13 cellular contexts compared by ENCODE assay signal in genomic region chr12:10716277-10716676, GRCh38. TPM values are rescaled to one million over a fixed set of nuclear protein-coding genes. Genes with fewer than 3 reads are reported as not detected.
DNase-seq lines count a peak whose midpoint lies in the region; ATAC-seq and TF ChIP-seq lines count a peak whose summit lies in the region.
"Had no signal": no experiment of that assay in that cellular context is flagged by ENCODE, and none has a peak within 500 bp of the region (broad histone marks: within the 10 kb centered on the region; RNA-seq: fewer than 3 reads in every experiment).

No MANE protein-coding gene starts in this region.

- intact Hi-C loops in PC-3 (cut with micrococcal nuclease), result loop anchor here (2.0 to 5.0 kb wide), 2 partner anchors 34 to 351 kb away; no protein-coding TSS in a partner anchor
- intact Hi-C loops in thyroid gland (cut with DNase I), result no loop called here

- H3K27me3 ChIP-seq in PC-3 (ENCODE audit: low read length) (no peaks in the 10 kb centered on the region), thyroid gland (no peaks in the 10 kb centered on the region), Karpas-422 (ENCODE audit: low read length) (peaks cover 2% of the 10 kb centered on the region; the same call in 1 of the 2 replicates)
- H3K27me3 ChIP-seq: cardiac muscle cell had no signal

- no TSS peak for BruUV-seq in PC-3 (replicated peaks; lab: Mats Ljungman, UMichigan)

- H3F3A ChIP-seq in PC-3 (ENCODE audit: low read length, unreplicated experiment), result no peaks in the 10 kb centered on the region

- POLR2A ChIA-PET in PC-3 (lab: Charles Lee; ENCODE audit: unreplicated experiment), result no interaction called here

- H3K9ac ChIP-seq in PC-3 (ENCODE audit: low read length), result peak overlapping the region; percentile 13; the same call in 1 of the 2 replicates
- H3K9ac ChIP-seq in Karpas-422 (ENCODE audit: low read length), result no peak overlapping the region

- H3K9me2 ChIP-seq in PC-3 (replicated peaks; ENCODE audit: low read length) (no peaks in the 10 kb centered on the region), Karpas-422 (replicated peaks; ENCODE audit: insufficient read depth, low read length) (no peaks in the 10 kb centered on the region)

- H3K9me3 ChIP-seq in PC-3 (ENCODE audit: low read length), result no peaks in the 10 kb centered on the region
- no peaks in the 10 kb centered on the region for H3K9me3 ChIP-seq in mesodermal cell (ENCODE audit: control insufficient read depth, low read length)
- no peaks in the 10 kb centered on the region for H3K9me3 ChIP-seq in thyroid gland
- H3K9me3 ChIP-seq in Karpas-422 (ENCODE audit: low read length), result no peaks in the 10 kb centered on the region

- H3K4me1 ChIP-seq in PC-3 (ENCODE audit: insufficient read depth, low read length), result peaks cover 54% of the 10 kb centered on the region
- H3K4me1 ChIP-seq in mesodermal cell (ENCODE audit: control insufficient read depth, insufficient read depth, low read length, poor library complexity, severe bottlenecking), result peaks cover 32% of the 10 kb centered on the region
- peaks cover 17 to 46% of the 10 kb centered on the region in 2 donors for H3K4me1 ChIP-seq in thyroid gland
- no peaks in the 10 kb centered on the region for H3K4me1 ChIP-seq in Karpas-422 (ENCODE audit: low read length)

- no peak for ATAC-seq in PC-3

- H3K36me3 ChIP-seq in PC-3 (ENCODE audit: low read depth, low read length), result peaks cover 37% of the 10 kb centered on the region
- peaks cover 49% of the 10 kb centered on the region for H3K36me3 ChIP-seq in mesodermal cell (ENCODE audit: control insufficient read depth, insufficient read depth, low read length)
- peaks cover 32 to 41% of the 10 kb centered on the region in 2 donors for H3K36me3 ChIP-seq in thyroid gland
- no peaks in the 10 kb centered on the region for H3K36me3 ChIP-seq in Karpas-422 (ENCODE audit: insufficient read depth, low read length)

- peak overlapping the region; percentile 73 for H3K27ac ChIP-seq in PC-3 (ENCODE audit: low read length)
- peak overlapping the region; percentile 90 for H3K27ac ChIP-seq in mesodermal cell (ENCODE audit: low read depth, low read length, severe bottlenecking)
- peak overlapping the region in 2 of 3 donors; percentile 1 to 47 for H3K27ac ChIP-seq in thyroid gland
- no peak overlapping the region for H3K27ac ChIP-seq in Karpas-422 (ENCODE audit: low read length)
- H3K27ac ChIP-seq: cardiac muscle cell had no signal

- H3K4me1 Mint-ChIP-seq in chondrocyte (ENCODE audit: low read depth), result peaks cover 58% of the 10 kb centered on the region

- no peak for TF ChIP-seq POLR2A in thyroid gland (IDR thresholded peaks at IDR 0.05)

- no peaks in the 10 kb centered on the region for H3K27me3 Mint-ChIP-seq in chondrocyte (ENCODE audit: low read depth)

- H2AFZ ChIP-seq in PC-3 (ENCODE audit: low read length), result no peak overlapping the region
- H2AFZ ChIP-seq in Karpas-422 (ENCODE audit: low read length), result no peak overlapping the region

- H3K27ac Mint-ChIP-seq in chondrocyte (ENCODE audit: unreplicated experiment), result peak overlapping the region; percentile 96

- H3K4me3 ChIP-seq in PC-3 (ENCODE audit: low read length), result peak overlapping the region; percentile 35
- H3K4me3 ChIP-seq in mesodermal cell (ENCODE audit: extremely low read depth, insufficient read depth, low read length, poor library complexity, severe bottlenecking), result peak overlapping the region; percentile 9
- no peak overlapping the region for H3K4me3 ChIP-seq in thyroid gland (replicated peaks in 1 of 3)
- H3K4me3 ChIP-seq in Karpas-422 (ENCODE audit: low read length), result no peak overlapping the region
- H3K4me3 ChIP-seq: cardiac muscle cell had no signal

- CTCF ChIA-PET in PC-3 (lab: Charles Lee), result no interaction called here

- H3K79me2 ChIP-seq in PC-3 (ENCODE audit: low read length), result peaks cover 85% of the 10 kb centered on the region
- H3K79me2 ChIP-seq in Karpas-422 (ENCODE audit: low read length), result no peaks in the 10 kb centered on the region

- WGBS in mesodermal cell (ENCODE audit: insufficient coverage in 2 of 2), 2 experiments, result no CpG with 5 or more reads among the region's 4 CpGs
- WGBS in thyroid gland, 2 donors, result 66 to 80% methylated on average over 4 of the region's 4 CpGs

- H3K4me2 ChIP-seq in PC-3 (ENCODE audit: low read length) (peak overlapping the region; percentile 90), Karpas-422 (ENCODE audit: low read depth, low read length, poor library complexity, severe bottlenecking) (no peak overlapping the region)

- H3K36me3 Mint-ChIP-seq in chondrocyte (ENCODE audit: low read depth), result peaks cover 27% of the 10 kb centered on the region

- H3K4me3 Mint-ChIP-seq in chondrocyte (ENCODE audit: unreplicated experiment), result peak overlapping the region; percentile 49

- no peaks in the 10 kb centered on the region for H3K9me3 Mint-ChIP-seq in chondrocyte (ENCODE audit: low read depth)
- H3K9me3 Mint-ChIP-seq: naive thymus-derived CD4-positive, alpha-beta T cell had no signal

- peaks cover 60% of the 10 kb centered on the region for H4K20me1 ChIP-seq in PC-3 (ENCODE audit: low read length)
- no peaks in the 10 kb centered on the region for H4K20me1 ChIP-seq in Karpas-422 (ENCODE audit: insufficient read depth, low read depth, low read length)

- no peak for TF ChIP-seq CTCF in PC-3 (conservative IDR thresholded peaks at IDR 0.05; ENCODE audit: low read depth, low read length)
- TF ChIP-seq CTCF in chondrocyte (IDR thresholded peaks at IDR 0.05), result no peak
- no peak for TF ChIP-seq CTCF in thyroid gland (IDR thresholded peaks at IDR 0.05)

- DNase-seq in PC-3 (no peak), chondrocyte (ENCODE audit: low spot score) (no peak), thyroid gland (no peak), NCI-H1048 (lab: John Stamatoyannopoulos, UW) (no peak), Karpas-422 (no peak)
- no peak for DNase-seq in activated naive CD4-positive, alpha-beta T cell treated with Interleukin-2 at 50 U/mL for 16 hours
- DNase-seq in central memory CD4-positive, alpha-beta T cell, result no peak
- DNase-seq: DMS79; NCI-H187 treated with DMSO at 0.1 percent for 48 hours; stimulated activated CD4-positive, alpha-beta T cell treated with anti-CD3 and anti-CD28 coated beads, Interleukin-4, amount 100 ng/mL, for 1 hour had no signal

RNA-seq across cellular contexts. Expression of gene YBX3, which starts 6.8 kb away (rescaled TPM):
- 85.9 and 104 TPM in 2 replicates for total RNA-seq in PC-3 (2014; rRNA removed)
- total RNA-seq in chondrocyte, result 249 to 281 TPM (median 267 TPM) in 3 replicates
- 326 TPM for polyA plus RNA-seq in mesodermal cell (2013, experiment 1 of 2)
- polyA plus RNA-seq in mesodermal cell (2013, experiment 2 of 2), result 349 TPM
- total RNA-seq in thyroid gland, result 100 to 1,000 TPM; 123 to 351 (median 233) TPM
- total RNA-seq in Karpas-422 (2014; rRNA removed; shearing (Covaris generic); ENCODE audit: low replicate concordance), result not detected in 2 replicates

RNA-seq across cellular contexts. Expression of gene STYK1, which starts 42.4 kb away (rescaled TPM):
- total RNA-seq in PC-3 (2014; rRNA removed) (4.3 and 8.6 TPM in 2 replicates), chondrocyte (0.12 to 0.31 TPM (median 0.15 TPM) in 3 replicates), thyroid gland (under 1 TPM in 1 of 4 donors, not detected in 3; 0.40 TPM)
- not detected for polyA plus RNA-seq in mesodermal cell (2013, experiment 1 of 2)
- 0.15 TPM for polyA plus RNA-seq in mesodermal cell (2013, experiment 2 of 2)
- not detected in 2 replicates for total RNA-seq in Karpas-422 (2014; rRNA removed; shearing (Covaris generic); ENCODE audit: low replicate concordance)
- polyA plus RNA-seq: naive thymus-derived CD4-positive, alpha-beta T cell had no signal

Comparison
In these comparisons a context has a peak if more than half of its experiments do, and no peak if none do; other contexts are left out.
1. H3K4me3 ChIP-seq: peak in PC-3 (single experiment) and mesodermal cell (single experiment); none in thyroid gland (0 of 3) and Karpas-422 (single experiment).
2. RNA of gene YBX3, which starts 6.8 kb away (total RNA-seq): 249 to 281 TPM in chondrocyte, 123 to 351 TPM in thyroid gland and 85.9 to 104 TPM in PC-3; not detected in Karpas-422; every median in the first group is over 10 times any median in the second.